8 cellular contexts compared by ENCODE assay signal in genomic region chr12:56258068-56258819, GRCh38. TPM values are rescaled to one million over a fixed set of nuclear protein-coding genes. Genes with fewer than 3 reads are reported as not detected.
DNase-seq lines count a peak whose midpoint lies in the region; ATAC-seq and TF ChIP-seq lines count a peak whose summit lies in the region.

Gene ANKRD52 (minus strand): TSS chr12:56258384. CDS start chr12:56258269, 115 bp downstream.

- H3K27ac Mint-ChIP-seq in natural killer cell treated with Interleukin-12 subunit alpha and Interleukin-12 subunit beta and Interleukin-15 and Interleukin-18, amount 100 ng/mL, for 72 hours, result peak within 1 kb of the TSS; percentile 75 to 91

- peak within 1 kb of the TSS; percentile 89 for H3K4me3 Mint-ChIP-seq in natural killer cell treated with Interleukin-12 subunit alpha and Interleukin-12 subunit beta and Interleukin-15 and Interleukin-18, amount 100 ng/mL, for 72 hours

- DNase-seq in Peyer's patch (peak; percentile 75 to 89 (median 87)), fibroblast of peridontal ligament (ENCODE audit: extremely low read depth) (peak; percentile 83)
- DNase-seq in activated T-helper 1 cell treated with anti-CD3 and anti-CD28 coated beads, Interleukin-2, amount 50 U/mL, for 16 hours (ENCODE audit: low read depth in 1 of 2, low spot score in 1 of 2), result peak; percentile 45 to 73
- peak; percentile 85 for DNase-seq in natural killer cell treated with Interleukin-12 subunit alpha and Interleukin-12 subunit beta and Interleukin-15 and Interleukin-18, amount 100 ng/mL, for 72 hours (ENCODE audit: low spot score)
- DNase-seq in stimulated activated naive CD4-positive, alpha-beta T cell treated with Interleukin-2 at 50 U/mL for 16 hours (lab: John Stamatoyannopoulos, UW), result peak; percentile 74

- no peaks in the 10 kb centered on the region for H3K9me3 Mint-ChIP-seq in natural killer cell treated with Interleukin-12 subunit alpha and Interleukin-12 subunit beta and Interleukin-15 and Interleukin-18, amount 100 ng/mL, for 72 hours

- peaks cover 15 to 17% of the 10 kb centered on the region in 2 donors for H3K4me1 Mint-ChIP-seq in natural killer cell treated with Interleukin-12 subunit alpha and Interleukin-12 subunit beta and Interleukin-15 and Interleukin-18, amount 100 ng/mL, for 72 hours (ENCODE audit: low read depth in 2 of 2)

- H3K9me3 ChIP-seq in DOHH2 (ENCODE audit: control insufficient read depth, insufficient read depth, low read length), result no peaks in the 10 kb centered on the region
- no peaks in the 10 kb centered on the region for H3K9me3 ChIP-seq in Peyer's patch

- peak in 1 of 2 donors; percentile 6 for TF ChIP-seq POLR2A in Peyer's patch (IDR thresholded peaks at IDR 0.05)

- peaks cover 3% of the 10 kb centered on the region for H3F3A ChIP-seq in DOHH2 (ENCODE audit: control insufficient read depth, insufficient read depth)

- H3K27me3 Mint-ChIP-seq in natural killer cell treated with Interleukin-12 subunit alpha and Interleukin-12 subunit beta and Interleukin-15 and Interleukin-18, amount 100 ng/mL, for 72 hours, result no peaks in the 10 kb centered on the region

- peaks cover 25% of the 10 kb centered on the region for H3K79me2 ChIP-seq in DOHH2 (ENCODE audit: control insufficient read depth, low read length)

- H3K27ac ChIP-seq in DOHH2 (ENCODE audit: low read depth, low read length) (peak within 1 kb of the TSS; percentile 50), Peyer's patch (peak within 1 kb of the TSS; percentile 79 to 92 (median 85))

- no peaks in the 10 kb centered on the region for H3K27me3 ChIP-seq in DOHH2 (ENCODE audit: control insufficient read depth, low read length)
- H3K27me3 ChIP-seq in Peyer's patch, result no peaks in the 10 kb centered on the region

- TF ChIP-seq CTCF in DOHH2 (IDR thresholded peaks at IDR 0.05; ENCODE audit: low read depth, low read length, poor library complexity, severe bottlenecking) (peak; percentile 66), Peyer's patch (IDR thresholded peaks at IDR 0.05) (peak; percentile 66 to 93 (median 90))

- no peaks in the 10 kb centered on the region for H3K9me2 ChIP-seq in DOHH2 (replicated peaks; ENCODE audit: control insufficient read depth, low read length)

- H3K36me3 Mint-ChIP-seq in natural killer cell treated with Interleukin-12 subunit alpha and Interleukin-12 subunit beta and Interleukin-15 and Interleukin-18, amount 100 ng/mL, for 72 hours, result peaks cover 14% of the 10 kb centered on the region

- H3K36me3 ChIP-seq in DOHH2 (ENCODE audit: control insufficient read depth, low read length) (peaks cover 39% of the 10 kb centered on the region), Peyer's patch (peaks cover 0 to 26% (median 0%) of the 10 kb centered on the region in 3 donors)

- peak; percentile 11; the same call in 1 of the 2 replicates for TF ChIP-seq RAD21 in Ishikawa (IDR thresholded peaks at IDR 0.05; ENCODE audit: low read depth)

- H3K4me2 ChIP-seq in DOHH2 (ENCODE audit: low read length), result peak within 1 kb of the TSS; percentile 100

- H4K20me1 ChIP-seq in DOHH2 (ENCODE audit: control insufficient read depth, insufficient read depth, low read depth, low read length), result no peaks in the 10 kb centered on the region

- H3K4me3 ChIP-seq in DOHH2 (ENCODE audit: low read length), result peak within 1 kb of the TSS; percentile 100
- H3K4me3 ChIP-seq in Peyer's patch, result peak within 1 kb of the TSS; percentile 72 to 98 (median 86)

- H3K4me1 ChIP-seq in DOHH2 (ENCODE audit: control insufficient read depth, low read length) (peaks cover 20% of the 10 kb centered on the region), Peyer's patch (peaks cover 0 to 22% (median 3%) of the 10 kb centered on the region in 4 donors)

- ATAC-seq in GM21529 (IDR thresholded peaks at IDR 0.05; ENCODE audit: unreplicated experiment), result peak; percentile 86
- ATAC-seq in natural killer cell treated with Interleukin-12 subunit alpha and Interleukin-12 subunit beta and Interleukin-15 and Interleukin-18, amount 100 ng/mL, for 72 hours, result peak; percentile 97

- TF ChIP-seq EP300 in Ishikawa (IDR thresholded peaks at IDR 0.05; ENCODE audit: borderline replicate concordance), result peak; percentile 23; the same call in 1 of the 2 replicates

TF ChIP-seq in Ishikawa, 13 proteins besides CTCF, POLR2A, EP300 and RAD21:
- TF ChIP-seq MAX (IDR thresholded peaks at IDR 0.05) (peak; percentile 28), FOXM1 (IDR thresholded peaks at IDR 0.05; ENCODE audit: borderline replicate concordance, low read depth) (no peak), CREB1 (IDR thresholded peaks at IDR 0.05; ENCODE audit: low read depth) (no peak), EGR1 (IDR thresholded peaks at IDR 0.05) (peak; percentile 5; the same call in 1 of the 2 replicates), ZBTB7A (IDR thresholded peaks at IDR 0.05; ENCODE audit: low read depth) (peak; percentile 100), TEAD4 (IDR thresholded peaks at IDR 0.05) (peak; percentile 3), YY1 (IDR thresholded peaks at IDR 0.05; ENCODE audit: low read depth) (peak; percentile 54; the same call in 1 of the 2 replicates), USF1 (IDR thresholded peaks at IDR 0.05) (0 out of 2 replicates have a peak, but pooled peaks have one; percentile 9), TAF1 (IDR thresholded peaks at IDR 0.05; ENCODE audit: low read depth) (peak; percentile 59; the same call in 1 of the 2 replicates)

RNA-seq across cellular contexts. Expression of gene ANKRD52, which starts in this region (rescaled TPM):
- 10 to 100 TPM; 30.5 to 48.7 (median 36.6) TPM for total RNA-seq in Peyer's patch
- total RNA-seq in natural killer cell treated with Interleukin-12 subunit alpha and Interleukin-12 subunit beta and Interleukin-15 and Interleukin-18, amount 100 ng/mL, for 72 hours, result 10 to 100 TPM; 59.3 to 99.3 TPM

Comparison
In these comparisons a context has a peak if more than half of its experiments do, and no peak if none do; other contexts are left out.
1. Peak in every context shown above with its lines: DNase-seq, ATAC-seq, H3K4me3 ChIP-seq and H3K27ac ChIP-seq.